In the genomic region with DNA sequence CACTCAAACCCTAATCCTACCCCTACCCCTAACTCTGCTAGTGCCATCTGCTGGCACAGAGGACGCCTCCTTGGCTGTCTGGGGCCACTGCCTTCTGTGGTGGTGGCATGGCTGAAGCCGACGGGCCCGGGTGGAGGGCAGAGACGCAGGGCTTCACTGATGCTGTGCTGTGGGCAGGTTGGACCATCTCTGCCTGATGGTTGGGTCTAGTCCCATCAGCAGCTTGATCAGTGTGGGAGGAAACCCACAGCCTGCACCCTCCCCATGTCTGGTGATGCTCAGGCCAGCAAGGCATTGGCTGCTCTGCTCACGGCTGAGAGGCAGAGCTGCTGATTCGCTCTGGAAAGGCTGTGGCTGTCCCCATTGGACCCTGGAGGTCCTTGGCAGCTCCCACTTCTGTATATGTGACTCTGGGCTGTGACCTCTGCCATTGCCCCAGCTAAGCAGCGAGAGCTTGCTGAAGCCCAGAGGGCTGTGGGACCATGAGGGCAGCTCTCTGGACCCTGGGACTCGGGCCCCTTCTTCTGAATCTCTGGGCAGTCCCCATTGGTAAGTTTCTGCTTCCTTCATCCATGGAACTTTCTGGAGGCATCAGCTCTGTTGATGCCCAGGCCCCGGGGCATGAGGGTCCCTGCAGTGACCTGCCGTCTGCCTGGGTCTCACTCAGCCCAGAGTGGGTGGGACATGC, we compare ENCODE assay signal across 21 cellular contexts. TPM values are rescaled to one million over a fixed set of nuclear protein-coding genes. Genes with fewer than 3 reads are reported as not detected.
A peak's percentile ranks its signal among the peaks of the same experiment; 100 is the strongest.
DNase-seq lines count a peak whose midpoint lies in the region; ATAC-seq, FAIRE-seq and TF ChIP-seq lines count a peak whose summit lies in the region.
"Had no signal": no experiment of that assay in that cellular context is flagged by ENCODE, and none has a peak within 500 bp of the region (broad histone marks: within the 10 kb centered on the region; RNA-seq: fewer than 3 reads in every experiment).

A gene (plus strand): TSS at position 430 of the 688 bp plus-strand sequence. CDS start 53 bp downstream, at position 483.

- no peaks in the 10 kb centered on the region; the same call in 2 of the 3 replicates for H3K79me2 ChIP-seq in K562 (ENCODE audit: control insufficient read depth, insufficient read depth, low read length)

- peaks cover 0 to 34% of the 10 kb centered on the region in 2 experiments; a peak in 2 of 5 replicates for H3K4me1 ChIP-seq in K562 (replicated peaks in 1 of 2; ENCODE audit: control insufficient read depth in 2 of 2, insufficient read depth in 2 of 2, low read length in 2 of 2)
- H3K4me1 ChIP-seq: heart left ventricle, upper lobe of right lung had no signal

- peak within 1 kb of the TSS; percentile 16 for H3K4me2 ChIP-seq in K562 (ENCODE audit: insufficient read depth, low read length)

- in situ Hi-C loops in K562 (cut with MboI) = no loop called here

- H3K36me3 Mint-ChIP-seq in activated T-cell treated with anti-CD3 and anti-CD28 coated beads, Interleukin-2, amount 50 U/mL, for 4 hours (ENCODE audit: insufficient read depth) = peaks cover under 1% of the 10 kb centered on the region
- H3K36me3 Mint-ChIP-seq in stimulated activated effector memory CD8-positive, alpha-beta T cell treated with anti-CD3 and anti-CD28 coated beads, Interleukin-12 subunit alpha, Interleukin-12 subunit beta, amount 100 ng/mL, for 72 hours = peaks cover 41% of the 10 kb centered on the region
- H3K36me3 Mint-ChIP-seq in activated T-helper 2 cell treated with anti-CD3 and anti-CD28 coated beads, Interferon-gamma antibody, Interleukin-2, Interleukin-4, amounts not matched to agents 10 μg/mL and 5 μg/mL and 100 μg/mL, durations not matched to agents 14 hours and 24 hours and 36 hours (ENCODE audit: low read depth) = no peaks in the 10 kb centered on the region

- H3K27me3 ChIP-seq in K562 (ENCODE audit: control insufficient read depth in 2 of 2, insufficient read depth in 2 of 2, low read length in 2 of 2) = peaks cover 0 to 37% of the 10 kb centered on the region in 2 experiments; a peak in 2 of 5 replicates
- H3K27me3 ChIP-seq: brain microvascular endothelial cell, heart left ventricle, upper lobe of right lung had no signal

- intact Hi-C loops in K562 (cut with micrococcal nuclease) = no loop called here
- intact Hi-C loops in activated T-helper 2 cell treated with anti-CD3 and anti-CD28 coated beads, Interferon-gamma antibody, Interleukin-2, Interleukin-4, amounts not matched to agents 10 μg/mL and 5 μg/mL and 100 μg/mL, durations not matched to agents 14 hours and 24 hours and 36 hours (cut with micrococcal nuclease) = no loop called here

- no peak for DNase-seq in activated T-cell treated with anti-CD3 and anti-CD28 coated beads, Interleukin-2, amount 50 U/mL, for 4 hours
- no peak for DNase-seq in activated T-cell treated with anti-CD3 and anti-CD28 coated beads for 4 hours
- DNase-seq in NB4 (ENCODE audit: low read depth) = peak; percentile 78
- peak in 2 of 4 experiments; percentile 37 to 40 for DNase-seq in K562 (ENCODE audit: extremely low read depth in 1 of 4, low spot score in 3 of 4)
- no peak for DNase-seq in stimulated activated effector memory CD8-positive, alpha-beta T cell treated with anti-CD3 and anti-CD28 coated beads, Interleukin-12 subunit alpha, Interleukin-12 subunit beta, amount 100 ng/mL, for 72 hours (ENCODE audit: low spot score in 2 of 2)
- no peak for DNase-seq in activated CD4-positive, CD25-positive, alpha-beta regulatory T cell (lab: John Stamatoyannopoulos, UW)
- DNase-seq in activated T-helper 2 cell treated with anti-CD3 and anti-CD28 coated beads, Interferon-gamma antibody, Interleukin-2, Interleukin-4, amounts not matched to agents 10 μg/mL and 5 μg/mL and 100 μg/mL, durations not matched to agents 14 hours and 24 hours and 36 hours (ENCODE audit: low spot score) = no peak
- DNase-seq: activated CD4-positive, alpha-beta T cell treated with anti-CD3 and anti-CD28 coated beads, Interleukin-2, amount 50 U/mL, for 48 hours; brain microvascular endothelial cell; Kasumi-1; midbrain; NCI-H1694; OCI-M1; stimulated activated CD4-positive, alpha-beta T cell treated with anti-CD3 and anti-CD28 coated beads, Interleukin-4, amount 100 ng/mL, for 4 hours; upper lobe of right lung had no signal

- no peaks in the 10 kb centered on the region for H3K27me3 Mint-ChIP-seq in activated T-cell treated with anti-CD3 and anti-CD28 coated beads, Interleukin-2, amount 50 U/mL, for 4 hours (ENCODE audit: low read depth)
- H3K27me3 Mint-ChIP-seq in activated T-helper 2 cell treated with anti-CD3 and anti-CD28 coated beads, Interferon-gamma antibody, Interleukin-2, Interleukin-4, amounts not matched to agents 10 μg/mL and 5 μg/mL and 100 μg/mL, durations not matched to agents 14 hours and 24 hours and 36 hours (ENCODE audit: low read depth) = peaks cover 4% of the 10 kb centered on the region

- TF ChIP-seq POLR2A in NB4 (IDR thresholded peaks at IDR 0.05; ENCODE audit: extremely low read depth, insufficient read length) = peak; percentile 42
- no peak for TF ChIP-seq POLR2A in K562 (conservative IDR thresholded peaks at IDR 0.05)

- peak within 1 kb of the TSS in 1 of 2 experiments; percentile 64; a peak in 3 of 4 replicates for H3K9ac ChIP-seq in K562 (ENCODE audit: insufficient read depth in 1 of 2, low read depth in 2 of 2, low read length in 2 of 2)

- no peaks in the 10 kb centered on the region for H3K36me3 ChIP-seq in K562 (ENCODE audit: control insufficient read depth, insufficient read depth, low read length)
- H3K36me3 ChIP-seq: brain microvascular endothelial cell, heart left ventricle, upper lobe of right lung had no signal

- peak within 1 kb of the TSS; percentile 46 for H3K27ac Mint-ChIP-seq in stimulated activated effector memory CD8-positive, alpha-beta T cell treated with anti-CD3 and anti-CD28 coated beads, Interleukin-12 subunit alpha, Interleukin-12 subunit beta, amount 100 ng/mL, for 72 hours
- no peak within 1 kb of the TSS for H3K27ac Mint-ChIP-seq in activated T-helper 2 cell treated with anti-CD3 and anti-CD28 coated beads, Interferon-gamma antibody, Interleukin-2, Interleukin-4, amounts not matched to agents 10 μg/mL and 5 μg/mL and 100 μg/mL, durations not matched to agents 14 hours and 24 hours and 36 hours

- POLR2A ChIA-PET in K562 (lab: Yijun Ruan, JAX) = interaction anchor here (0.6 to 2.3 kb wide), 5 partner anchors 9 to 104 kb away, joined by 3 to 7 read pairs (median 3); no protein-coding TSS in a partner anchor

- no peaks in the 10 kb centered on the region for H4K20me1 ChIP-seq in K562 (replicated peaks; ENCODE audit: control insufficient read depth, insufficient read depth, low read length)

- CTCF ChIA-PET in K562 (lab: Yijun Ruan, JAX; ENCODE audit: low intra/inter-chr PET ratio) = interaction anchor here (0.6 kb wide), 1 partner anchor 57 kb away, joined by 3 read pairs; no protein-coding TSS in a partner anchor

- no peaks in the 10 kb centered on the region for H3K9me3 ChIP-seq in K562 (replicated peaks; ENCODE audit: control insufficient read depth, insufficient read depth, low read depth, low read length)

- peaks cover 1% of the 10 kb centered on the region for H3K4me1 Mint-ChIP-seq in activated T-cell treated with anti-CD3 and anti-CD28 coated beads, Interleukin-2, amount 50 U/mL, for 4 hours (ENCODE audit: low read depth)
- H3K4me1 Mint-ChIP-seq in stimulated activated effector memory CD8-positive, alpha-beta T cell treated with anti-CD3 and anti-CD28 coated beads, Interleukin-12 subunit alpha, Interleukin-12 subunit beta, amount 100 ng/mL, for 72 hours = peaks cover 25% of the 10 kb centered on the region
- H3K4me1 Mint-ChIP-seq in activated T-helper 2 cell treated with anti-CD3 and anti-CD28 coated beads, Interferon-gamma antibody, Interleukin-2, Interleukin-4, amounts not matched to agents 10 μg/mL and 5 μg/mL and 100 μg/mL, durations not matched to agents 14 hours and 24 hours and 36 hours (ENCODE audit: low read depth) = no peaks in the 10 kb centered on the region

- H2AFZ ChIP-seq in K562 (ENCODE audit: low read depth, low read length) = no peak within 1 kb of the TSS

- peak; percentile 51 for FAIRE-seq in K562 (lab: Jason Lieb, UNC)
- FAIRE-seq: keratinocyte, TTC549 had no signal

- no peak for TF ChIP-seq RAD21 in K562 (CRISPR knock-in tag; conservative IDR thresholded peaks at IDR 0.05 in 1 of 2, IDR thresholded peaks at IDR 0.05 in 1 of 2)

- BruUV-seq in K562 (replicated peaks; lab: Mats Ljungman, UMichigan) = no TSS peak

- no peak for TF ChIP-seq EP300 in K562 (IDR thresholded peaks at IDR 0.05; ENCODE audit: low read length)

- peak; percentile 27 to 54 for ATAC-seq in activated T-cell treated with anti-CD3 and anti-CD28 coated beads, Interleukin-2, amount 50 U/mL, for 4 hours
- ATAC-seq in K562 (peak; percentile 74), HG03095 (IDR thresholded peaks at IDR 0.05; ENCODE audit: unreplicated experiment) (no peak)
- peak; percentile 97 for ATAC-seq in stimulated activated effector memory CD8-positive, alpha-beta T cell treated with anti-CD3 and anti-CD28 coated beads, Interleukin-12 subunit alpha, Interleukin-12 subunit beta, amount 100 ng/mL, for 72 hours
- ATAC-seq: activated naive CD4-positive, alpha-beta T cell treated with anti-CD3 and anti-CD28 coated beads, Interleukin-2, amount 50 U/mL, for 72 hours; heart left ventricle; upper lobe of right lung had no signal

- H3K9me1 ChIP-seq in K562 (ENCODE audit: control insufficient read depth, insufficient read depth, low read length) = no peaks in the 10 kb centered on the region

- peak; percentile 45 for TF ChIP-seq CTCF in NB4 (IDR thresholded peaks at IDR 0.05; ENCODE audit: low read depth, low read length)
- TF ChIP-seq CTCF in K562 (IDR thresholded peaks at IDR 0.05 in 2 of 3, conservative IDR thresholded peaks at IDR 0.05 in 1 of 3; ENCODE audit: insufficient read depth in 2 of 3, low read depth in 1 of 3, low read length in 3 of 3) = 0 out of 6 replicates have a peak, but pooled peaks of 1 of the 3 experiments have one; percentile 6

- peaks cover 10% of the 10 kb centered on the region for H3K9me3 Mint-ChIP-seq in activated T-cell treated with anti-CD3 and anti-CD28 coated beads, Interleukin-2, amount 50 U/mL, for 4 hours
- peaks cover 4% of the 10 kb centered on the region for H3K9me3 Mint-ChIP-seq in stimulated activated effector memory CD8-positive, alpha-beta T cell treated with anti-CD3 and anti-CD28 coated beads, Interleukin-12 subunit alpha, Interleukin-12 subunit beta, amount 100 ng/mL, for 72 hours
- peaks cover 10% of the 10 kb centered on the region for H3K9me3 Mint-ChIP-seq in activated T-helper 2 cell treated with anti-CD3 and anti-CD28 coated beads, Interferon-gamma antibody, Interleukin-2, Interleukin-4, amounts not matched to agents 10 μg/mL and 5 μg/mL and 100 μg/mL, durations not matched to agents 14 hours and 24 hours and 36 hours

- H3K27ac ChIP-seq in K562 (ENCODE audit: extremely low read depth, low read depth, low read length) = no peak within 1 kb of the TSS; the same call in 2 of the 3 replicates
- H3K27ac ChIP-seq: brain microvascular endothelial cell, heart left ventricle, skin epidermis, upper lobe of right lung had no signal

- 4% methylated on average over 11 of the region's 11 CpGs for WGBS in K562 (ENCODE audit: insufficient coverage, low coverage, missing lambda C conversion rate)

- peak within 1 kb of the TSS; percentile 6 for H3K4me3 ChIP-seq in NB4 (ENCODE audit: low read depth, low read length)
- H3K4me3 ChIP-seq in K562 = peak within 1 kb of the TSS; percentile 20; the same call in 1 of the 2 replicates
- H3K4me3 ChIP-seq: heart left ventricle, skin epidermis, upper lobe of right lung had no signal

- H3K4me3 Mint-ChIP-seq in activated T-cell treated with anti-CD3 and anti-CD28 coated beads, Interleukin-2, amount 50 U/mL, for 4 hours = peak within 1 kb of the TSS; percentile 39
- peak within 1 kb of the TSS; percentile 81 for H3K4me3 Mint-ChIP-seq in stimulated activated effector memory CD8-positive, alpha-beta T cell treated with anti-CD3 and anti-CD28 coated beads, Interleukin-12 subunit alpha, Interleukin-12 subunit beta, amount 100 ng/mL, for 72 hours
- no peak within 1 kb of the TSS for H3K4me3 Mint-ChIP-seq in activated T-helper 2 cell treated with anti-CD3 and anti-CD28 coated beads, Interferon-gamma antibody, Interleukin-2, Interleukin-4, amounts not matched to agents 10 μg/mL and 5 μg/mL and 100 μg/mL, durations not matched to agents 14 hours and 24 hours and 36 hours (ENCODE audit: low read depth)

RNA-seq across cellular contexts. Expression of the gene that starts here (rescaled TPM):
- 1 to 10 TPM; 1.1 to 1.8 (median 1.8) TPM for total RNA-seq in activated T-cell treated with anti-CD3 and anti-CD28 coated beads, Interleukin-2, amount 50 U/mL, for 4 hours
- 87.0 and 88.3 TPM in 2 replicates for total RNA-seq in K562 (2011; cell fraction: chromatin; rRNA removed; ENCODE audit: low replicate concordance)
- 46.7 and 54.5 TPM in 2 replicates for total RNA-seq in K562 (2011; cell fraction: nucleolus; rRNA removed)
- 44.7 and 52.3 TPM in 2 replicates for total RNA-seq in K562 (2011; cell fraction: nucleoplasm; rRNA removed)
- total RNA-seq in K562 (2014; rRNA removed) (2.8 and 3.2 TPM in 2 replicates), K562 (2014; rRNA removed; fragmentation: Illumina TruSeq; extraction: Trizol) (2.6 and 2.7 TPM in 2 replicates), K562 (2015; rRNA removed; fragmentation: Illumina TruSeq; extraction: Trizol) (4.5 and 4.9 TPM in 2 replicates), K562 (2021) (4.4 and 5.5 TPM in 2 replicates)
- polyA plus RNA-seq in K562 (2011; rRNA removed) (4.5 and 14.0 TPM in 2 replicates), K562 (2014; fragmentation: Illumina TruSeq; extraction: Trizol) (4.7 and 6.5 TPM in 2 replicates), K562 (2014; fragmentation: Nextera tagmentation; extraction: Ambion mirVana) (under 1 TPM; 0.18 to 0.29 TPM), K562 (2014; rRNA removed) (4.2 and 4.9 TPM in 2 replicates)
- 1.7 and 5.6 TPM in 2 replicates for polyA plus RNA-seq in K562 (2011; cell fraction: cytosol; rRNA removed)
- 42.0 and 78.3 TPM in 2 replicates for polyA plus RNA-seq in K562 (2011; cell fraction: nucleus; rRNA removed)
- polyA plus RNA-seq in K562 (2012) = 15.1 and 17.5 TPM in 2 replicates
- polyA minus RNA-seq in K562 (2011; rRNA and poly(A)+ RNA removed) = 3.4 and 4.8 TPM in 2 replicates
- 1.5 and 2.5 TPM in 2 replicates for polyA minus RNA-seq in K562 (2011; cell fraction: cytosol; rRNA and poly(A)+ RNA removed)
- 7.1 and 13.8 TPM in 2 replicates for polyA minus RNA-seq in K562 (2011; cell fraction: nucleus; rRNA and poly(A)+ RNA removed)
- 1.3 and 1.4 TPM in 2 replicates for total RNA-seq in activated T-helper 2 cell treated with anti-CD3 and anti-CD28 coated beads, Interferon-gamma antibody, Interleukin-2, Interleukin-4, amounts not matched to agents 10 μg/mL and 5 μg/mL and 100 μg/mL, durations not matched to agents 14 hours and 24 hours and 36 hours
